9 cellular contexts compared by ENCODE assay signal in the genomic region with DNA sequence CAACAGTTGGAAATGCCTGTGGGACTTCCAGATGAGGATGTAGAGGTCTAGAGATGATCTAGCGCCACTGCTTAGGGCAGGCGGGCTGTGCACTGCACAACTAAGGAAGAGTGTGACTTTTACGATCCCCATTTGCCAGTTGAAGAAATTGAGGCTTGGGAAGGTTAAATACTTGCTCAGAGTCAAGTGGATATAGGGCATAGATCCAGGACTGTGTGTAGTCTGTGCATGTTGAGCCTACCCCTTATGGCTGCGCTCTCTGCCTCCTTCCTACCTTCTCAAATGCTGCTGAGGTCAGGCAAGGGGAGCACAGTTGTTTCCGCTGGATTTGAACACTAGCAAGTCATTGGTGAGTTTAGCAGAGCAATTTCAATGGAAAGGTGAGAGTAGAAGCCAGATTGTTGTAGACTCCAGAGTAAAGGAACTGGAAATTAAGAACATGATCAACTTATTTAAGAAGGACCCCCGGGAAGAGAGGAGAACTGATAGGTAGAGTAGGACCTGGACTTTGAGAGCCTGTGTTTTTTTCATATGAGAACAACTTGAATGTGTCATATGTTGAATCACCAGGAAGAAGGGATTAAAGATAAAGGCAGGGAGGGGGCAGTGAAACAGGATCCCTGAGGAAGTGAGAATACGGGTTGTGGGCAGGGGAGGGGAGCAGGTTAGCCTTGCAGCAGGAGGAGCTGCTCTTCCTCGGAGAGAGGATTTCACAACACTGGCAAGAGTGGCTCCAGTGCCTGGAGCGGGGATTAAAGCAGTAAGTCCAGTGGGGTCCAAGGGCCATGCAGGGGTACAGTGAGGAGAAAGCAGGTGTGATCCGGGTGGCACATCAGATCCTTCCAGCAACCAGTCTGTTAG. TPM values are rescaled to one million over a fixed set of nuclear protein-coding genes. Genes with fewer than 3 reads are reported as not detected.
A peak's percentile ranks its signal among the peaks of the same experiment; 100 is the strongest.
DNase-seq lines count a peak whose midpoint lies in the region; ATAC-seq and TF ChIP-seq lines count a peak whose summit lies in the region.
"Had no signal": no experiment of that assay in that cellular context is flagged by ENCODE, and none has a peak within 500 bp of the region (broad histone marks: within the 10 kb centered on the region; RNA-seq: fewer than 3 reads in every experiment).

No MANE protein-coding gene starts in this region.

- no peak overlapping the region for H2AFZ ChIP-seq in Loucy (ENCODE audit: low read length)

- no peak for ATAC-seq in memory B cell (ENCODE audit: low read depth)
- ATAC-seq in sciatic nerve, result no peak
- ATAC-seq in HG03039 (IDR thresholded peaks at IDR 0.05; ENCODE audit: unreplicated experiment), result no peak

- H3K9me3 ChIP-seq in Loucy (ENCODE audit: insufficient read depth, low read depth, low read length) (no peaks in the 10 kb centered on the region), adipocyte (ENCODE audit: control insufficient read depth, low read length) (no peaks in the 10 kb centered on the region), testis (no peaks in the 10 kb centered on the region)
- H3K9me3 ChIP-seq: right lobe of liver had no signal

- H3K4me1 ChIP-seq in Loucy (ENCODE audit: insufficient read depth, low read length, poor library complexity, severe bottlenecking) (peaks cover 32% of the 10 kb centered on the region), adipocyte (ENCODE audit: control insufficient read depth, insufficient read depth, low read length) (peaks cover 56% of the 10 kb centered on the region), testis (peaks cover 25% of the 10 kb centered on the region)

- H4K20me1 ChIP-seq in Loucy (ENCODE audit: insufficient read depth, low read length, poor library complexity, severe bottlenecking), result no peaks in the 10 kb centered on the region

- no peaks in the 10 kb centered on the region for H3K79me2 ChIP-seq in Loucy (ENCODE audit: insufficient read depth, low read length)

- DNase-seq in COLO668 (lab: John Stamatoyannopoulos, UW; ENCODE audit: unreplicated experiment), result peak; percentile 50
- peak; percentile 91 for DNase-seq in adipocyte (ENCODE audit: low read depth)
- DNase-seq in memory B cell (ENCODE audit: low spot score in 2 of 2), result no peak
- no peak for DNase-seq in sciatic nerve (ENCODE audit: low spot score)
- no peak for DNase-seq in Ammon's horn (ENCODE audit: low spot score)
- DNase-seq in testis, result no peak
- DNase-seq: right lobe of liver had no signal

- WGBS in testis, 2 donors, result 81% methylated on average over 10 of the region's 10 CpGs

- no peaks in the 10 kb centered on the region for H3K27me3 ChIP-seq in Loucy (ENCODE audit: insufficient read depth, low read length, poor library complexity, severe bottlenecking)
- H3K27me3 ChIP-seq in adipocyte (replicated peaks; ENCODE audit: control insufficient read depth, insufficient read depth, low read length), result no peaks in the 10 kb centered on the region
- no peaks in the 10 kb centered on the region for H3K27me3 ChIP-seq in testis
- H3K27me3 ChIP-seq: right lobe of liver had no signal

- H3K27me3 Mint-ChIP-seq in memory B cell, result no peaks in the 10 kb centered on the region

- H3K27ac Mint-ChIP-seq in memory B cell, result peak overlapping the region; percentile 76

- peaks cover 5% of the 10 kb centered on the region for H3K36me3 Mint-ChIP-seq in memory B cell

- H3K36me3 ChIP-seq in Loucy (ENCODE audit: insufficient read depth, low read length) (no peaks in the 10 kb centered on the region), adipocyte (ENCODE audit: control insufficient read depth, insufficient read depth, low read length, severe bottlenecking) (peaks cover 37% of the 10 kb centered on the region), testis (ENCODE audit: low read depth, missing control alignments) (no peaks in the 10 kb centered on the region)

- peaks cover 51% of the 10 kb centered on the region for H3K4me1 Mint-ChIP-seq in memory B cell

- H3K9me2 ChIP-seq in Loucy (replicated peaks; ENCODE audit: low read depth, low read length), result no peaks in the 10 kb centered on the region

- H3K4me2 ChIP-seq in Loucy (ENCODE audit: low read depth, low read length, poor library complexity, severe bottlenecking), result peak overlapping the region; percentile 26

- H3K4me3 Mint-ChIP-seq in memory B cell, result peak overlapping the region; percentile 51

- no peak overlapping the region for H3K9ac ChIP-seq in Loucy (ENCODE audit: low read depth, low read length, poor library complexity, severe bottlenecking)
- H3K9ac ChIP-seq in adipocyte (ENCODE audit: low read length), result peak overlapping the region; percentile 99

- no peak for TF ChIP-seq POLR2A in testis (IDR thresholded peaks at IDR 0.05)

- peak overlapping the region; percentile 6 for H3K4me3 ChIP-seq in Loucy (ENCODE audit: low read length, poor library complexity, severe bottlenecking)
- peak overlapping the region; percentile 96 for H3K4me3 ChIP-seq in adipocyte (ENCODE audit: low read length)
- no peak overlapping the region for H3K4me3 ChIP-seq in testis
- H3K4me3 ChIP-seq: right lobe of liver had no signal

- TF ChIP-seq CTCF in Loucy (conservative IDR thresholded peaks at IDR 0.05; ENCODE audit: low read length) (no peak), testis (IDR thresholded peaks at IDR 0.05) (no peak)

- no peak overlapping the region for H3K27ac ChIP-seq in testis

- intact Hi-C loops in sciatic nerve (cut with DNase I) (no loop called here), testis (cut with DNase I; ENCODE audit: low total_unique reads) (loop anchor here (5.0 kb wide), 1 partner anchor 32 kb away; no protein-coding TSS in a partner anchor)

- no peaks in the 10 kb centered on the region for H3F3A ChIP-seq in Loucy (ENCODE audit: low read depth)

- no peaks in the 10 kb centered on the region for H3K9me3 Mint-ChIP-seq in memory B cell

RNA-seq across cellular contexts. Expression of a gene that starts 2.7 kb away (rescaled TPM):
- total RNA-seq in sciatic nerve (186 TPM), testis (100 to 1,000 TPM; 174 to 179 TPM)
- polyA plus RNA-seq in testis (ENCODE audit: insufficient read depth, low read depth, low replicate concordance), result 99.0 TPM

RNA-seq across cellular contexts. Expression of a gene that starts 49.6 kb away (rescaled TPM):
- total RNA-seq in sciatic nerve (not detected), testis (1 to 10 TPM; 1.4 to 3.2 TPM)
- 4.3 TPM for polyA plus RNA-seq in testis (ENCODE audit: insufficient read depth, low read depth, low replicate concordance)

Comparison
In these comparisons a context has a peak if more than half of its experiments do, and no peak if none do; other contexts are left out.
1. DNase-seq: peak in COLO668 (single experiment) and adipocyte (single experiment); none in memory B cell (0 of 2), sciatic nerve (single experiment), Ammon's horn (single experiment) and testis (single experiment).
2. H3K4me3 ChIP-seq: peak in Loucy (single experiment) and adipocyte (single experiment); none in testis (0 of 2).